8 cellular contexts compared by ENCODE assay signal in the genomic region with DNA sequence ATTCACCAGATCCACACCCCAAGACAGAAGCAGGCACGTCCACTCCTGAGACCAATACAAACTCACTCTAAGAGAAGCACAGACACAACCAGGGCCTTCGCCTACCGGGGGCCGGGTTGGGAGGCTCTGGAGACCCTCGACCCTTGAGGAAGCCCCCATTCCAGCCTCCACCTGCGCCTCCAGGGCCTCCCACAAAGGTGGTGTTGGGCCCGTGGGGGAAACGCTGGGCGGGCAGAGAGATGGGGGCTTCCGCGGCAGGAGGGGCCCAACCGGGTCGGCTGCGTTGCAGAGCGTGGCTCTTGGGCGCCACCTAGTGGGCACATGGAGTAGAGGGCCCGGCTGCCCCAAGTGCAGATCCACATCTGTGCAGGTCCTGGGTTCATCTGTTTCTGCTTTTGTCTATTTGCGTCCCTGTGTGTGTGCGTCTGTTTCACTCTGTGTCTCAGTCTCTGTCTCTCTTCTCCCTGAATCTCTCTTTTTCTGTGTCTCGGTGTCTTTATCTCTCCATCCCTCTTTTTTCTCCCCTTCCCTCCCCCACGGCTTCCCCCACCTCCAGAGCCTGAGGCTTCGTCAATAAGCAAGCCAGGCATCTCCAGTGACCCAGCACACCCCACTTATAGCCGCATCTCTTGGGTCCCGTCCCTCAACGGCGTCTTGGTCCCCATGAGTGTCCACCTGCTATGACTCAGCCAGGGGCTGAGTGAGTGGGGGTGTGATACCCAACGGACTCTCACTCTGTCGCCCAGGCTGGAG. TPM values are rescaled to one million over a fixed set of nuclear protein-coding genes. Genes with fewer than 3 reads are reported as not detected.
A peak's percentile ranks its signal among the peaks of the same experiment; 100 is the strongest.
DNase-seq lines count a peak whose midpoint lies in the region; ATAC-seq and TF ChIP-seq lines count a peak whose summit lies in the region.

No MANE protein-coding gene starts in this region.

- peak overlapping the region in 2 of 4 donors; percentile 38 to 44 for H3K4me3 Mint-ChIP-seq in CD4-positive, CD25-positive, alpha-beta regulatory T cell
- no peak overlapping the region for H3K4me3 Mint-ChIP-seq in activated T-helper 1 cell treated with anti-CD3 and anti-CD28 coated beads, Interleukin-12 subunit alpha, Interleukin-12 subunit beta, Interleukin-2, Interleukin-4 antibody, amounts not matched to agents 30 ng/mL and 10 ng/mL and 1 ng/mL, durations not matched to agents 14 hours and 24 hours and 36 hours

- WGBS in thymus: 32% methylated on average over 28 of the region's 28 CpGs

- peak; percentile 97 for TF ChIP-seq CTCF in fibroblast of the aortic adventitia (IDR thresholded peaks at IDR 0.05; ENCODE audit: insufficient read depth, low read length)
- TF ChIP-seq CTCF in omental fat pad (IDR thresholded peaks at IDR 0.05): peak in 2 of 3 donors; percentile 18 to 74

- no peak overlapping the region for H3K27ac ChIP-seq in CD4-positive, CD25-positive, alpha-beta regulatory T cell (ENCODE audit: insufficient read depth, low read length, poor library complexity, severe bottlenecking)
- H3K27ac ChIP-seq in thymus (ENCODE audit: low read depth): no peak overlapping the region

- H3K4me1 Mint-ChIP-seq in CD4-positive, CD25-positive, alpha-beta regulatory T cell: peaks cover 0 to 12% (median 7%) of the 10 kb centered on the region in 4 donors
- H3K4me1 Mint-ChIP-seq in activated T-helper 1 cell treated with anti-CD3 and anti-CD28 coated beads, Interleukin-12 subunit alpha, Interleukin-12 subunit beta, Interleukin-2, Interleukin-4 antibody, amounts not matched to agents 30 ng/mL and 10 ng/mL and 1 ng/mL, durations not matched to agents 14 hours and 24 hours and 36 hours (ENCODE audit: low read depth): peaks cover 10% of the 10 kb centered on the region

- H3K36me3 ChIP-seq in CD4-positive, CD25-positive, alpha-beta regulatory T cell (ENCODE audit: control insufficient read depth, insufficient read depth, low read length): no peaks in the 10 kb centered on the region
- H3K36me3 ChIP-seq in thymus (ENCODE audit: control insufficient read depth, insufficient read depth): peaks cover 8% of the 10 kb centered on the region

- no peaks in the 10 kb centered on the region for H3K27me3 Mint-ChIP-seq in CD4-positive, CD25-positive, alpha-beta regulatory T cell
- no peaks in the 10 kb centered on the region for H3K27me3 Mint-ChIP-seq in activated T-helper 1 cell treated with anti-CD3 and anti-CD28 coated beads, Interleukin-12 subunit alpha, Interleukin-12 subunit beta, Interleukin-2, Interleukin-4 antibody, amounts not matched to agents 30 ng/mL and 10 ng/mL and 1 ng/mL, durations not matched to agents 14 hours and 24 hours and 36 hours (ENCODE audit: insufficient read depth)

- H3K4me1 ChIP-seq in CD4-positive, CD25-positive, alpha-beta regulatory T cell (ENCODE audit: control insufficient read depth, insufficient read depth, low read length, poor library complexity, severe bottlenecking): peaks cover 7% of the 10 kb centered on the region
- H3K4me1 ChIP-seq in thymus (ENCODE audit: control insufficient read depth, insufficient read depth, low read length): peaks cover 4% of the 10 kb centered on the region

- H3K9me3 Mint-ChIP-seq in CD4-positive, CD25-positive, alpha-beta regulatory T cell: no peaks in the 10 kb centered on the region
- no peaks in the 10 kb centered on the region for H3K9me3 Mint-ChIP-seq in activated T-helper 1 cell treated with anti-CD3 and anti-CD28 coated beads, Interleukin-12 subunit alpha, Interleukin-12 subunit beta, Interleukin-2, Interleukin-4 antibody, amounts not matched to agents 30 ng/mL and 10 ng/mL and 1 ng/mL, durations not matched to agents 14 hours and 24 hours and 36 hours

- peak; percentile 65 to 72 for ATAC-seq in CD4-positive, CD25-positive, alpha-beta regulatory T cell (ENCODE audit: low read depth in 2 of 2)
- ATAC-seq in omental fat pad (ENCODE audit: low FRiP score) (peak; percentile 43), HG03175 (IDR thresholded peaks at IDR 0.05; ENCODE audit: unreplicated experiment) (no peak)

- H3K27ac Mint-ChIP-seq in CD4-positive, CD25-positive, alpha-beta regulatory T cell: no peak overlapping the region
- no peak overlapping the region for H3K27ac Mint-ChIP-seq in activated T-helper 1 cell treated with anti-CD3 and anti-CD28 coated beads, Interleukin-12 subunit alpha, Interleukin-12 subunit beta, Interleukin-2, Interleukin-4 antibody, amounts not matched to agents 30 ng/mL and 10 ng/mL and 1 ng/mL, durations not matched to agents 14 hours and 24 hours and 36 hours

- DNase-seq in CD4-positive, CD25-positive, alpha-beta regulatory T cell: peak; percentile 56 to 64 (median 57)
- DNase-seq in HPDE6-E6E7 (ENCODE audit: extremely low spot score): peak; percentile 80
- peak; percentile 73 for DNase-seq in RPMI8226
- DNase-seq in activated T-helper 1 cell treated with anti-CD3 and anti-CD28 coated beads, Interleukin-12 subunit alpha, Interleukin-12 subunit beta, Interleukin-2, Interleukin-4 antibody, amounts not matched to agents 30 ng/mL and 10 ng/mL and 1 ng/mL, durations not matched to agents 14 hours and 24 hours and 36 hours (ENCODE audit: low spot score): peak; percentile 51
- peak; percentile 48 for DNase-seq in fibroblast of the aortic adventitia (ENCODE audit: low read depth)
- no peak for DNase-seq in omental fat pad (ENCODE audit: low spot score)

- H3K36me3 Mint-ChIP-seq in CD4-positive, CD25-positive, alpha-beta regulatory T cell: no peaks in the 10 kb centered on the region
- no peaks in the 10 kb centered on the region for H3K36me3 Mint-ChIP-seq in activated T-helper 1 cell treated with anti-CD3 and anti-CD28 coated beads, Interleukin-12 subunit alpha, Interleukin-12 subunit beta, Interleukin-2, Interleukin-4 antibody, amounts not matched to agents 30 ng/mL and 10 ng/mL and 1 ng/mL, durations not matched to agents 14 hours and 24 hours and 36 hours (ENCODE audit: low read depth)

- no peak overlapping the region for H3K4me3 ChIP-seq in CD4-positive, CD25-positive, alpha-beta regulatory T cell (ENCODE audit: low read depth, low read length)
- H3K4me3 ChIP-seq in fibroblast of the aortic adventitia (ENCODE audit: low read depth, low read length) (peak overlapping the region; percentile 6), thymus (ENCODE audit: low read length) (peak overlapping the region; percentile 16)

- intact Hi-C loops in activated T-helper 1 cell treated with anti-CD3 and anti-CD28 coated beads, Interleukin-12 subunit alpha, Interleukin-12 subunit beta, Interleukin-2, Interleukin-4 antibody, amounts not matched to agents 30 ng/mL and 10 ng/mL and 1 ng/mL, durations not matched to agents 14 hours and 24 hours and 36 hours (cut with micrococcal nuclease): loop anchor here (1.0 to 2.0 kb wide), 2 partner anchors 209 to 529 kb away; no protein-coding TSS in a partner anchor

- H3K9me3 ChIP-seq in CD4-positive, CD25-positive, alpha-beta regulatory T cell (ENCODE audit: control insufficient read depth in 2 of 2, low read length in 2 of 2): no peaks in the 10 kb centered on the region
- H3K9me3 ChIP-seq in thymus (ENCODE audit: control insufficient read depth): no peaks in the 10 kb centered on the region

- H3K27me3 ChIP-seq in CD4-positive, CD25-positive, alpha-beta regulatory T cell (ENCODE audit: control insufficient read depth, insufficient read depth, low read length): no peaks in the 10 kb centered on the region
- H3K27me3 ChIP-seq in thymus (ENCODE audit: control insufficient read depth, insufficient read depth): no peaks in the 10 kb centered on the region

RNA-seq across cellular contexts. Expression of a gene that starts 10.5 kb away (rescaled TPM):
- 3.1 TPM for total RNA-seq in CD4-positive, CD25-positive, alpha-beta regulatory T cell
- polyA plus RNA-seq in CD4-positive, CD25-positive, alpha-beta regulatory T cell: not detected
- total RNA-seq in activated T-helper 1 cell treated with anti-CD3 and anti-CD28 coated beads, Interleukin-12 subunit alpha, Interleukin-12 subunit beta, Interleukin-2, Interleukin-4 antibody, amounts not matched to agents 30 ng/mL and 10 ng/mL and 1 ng/mL, durations not matched to agents 14 hours and 24 hours and 36 hours: 0.39 and 0.75 TPM in 2 replicates
- total RNA-seq in fibroblast of the aortic adventitia (ENCODE audit: low replicate concordance) (0.08 TPM in 1 of 2 replicates, not detected in the other), omental fat pad (1 to 10 TPM in 3 of 4 donors, not detected in 1; 1.7 to 8.6 (median 1.8) TPM)
- polyA plus RNA-seq in thymus: 0.71 TPM

RNA-seq across cellular contexts. Expression of a gene that starts 44.3 kb away (rescaled TPM):
- total RNA-seq in CD4-positive, CD25-positive, alpha-beta regulatory T cell: 271 TPM
- polyA plus RNA-seq in CD4-positive, CD25-positive, alpha-beta regulatory T cell: 10 to 100 TPM; 23.0 to 26.1 (median 23.3) TPM
- total RNA-seq in activated T-helper 1 cell treated with anti-CD3 and anti-CD28 coated beads, Interleukin-12 subunit alpha, Interleukin-12 subunit beta, Interleukin-2, Interleukin-4 antibody, amounts not matched to agents 30 ng/mL and 10 ng/mL and 1 ng/mL, durations not matched to agents 14 hours and 24 hours and 36 hours: 104 and 106 TPM in 2 replicates
- total RNA-seq in fibroblast of the aortic adventitia (ENCODE audit: low replicate concordance) (36.7 and 39.9 TPM in 2 replicates), omental fat pad (10 to 100 TPM; 32.0 to 77.9 (median 51.1) TPM)
- polyA plus RNA-seq in thymus: 60.6 TPM

RNA-seq across cellular contexts. Expression of a gene that starts 44.6 kb away (rescaled TPM):
- total RNA-seq in CD4-positive, CD25-positive, alpha-beta regulatory T cell: 204 TPM
- 10 to 100 TPM; 36.9 to 56.2 (median 45.9) TPM for polyA plus RNA-seq in CD4-positive, CD25-positive, alpha-beta regulatory T cell
- 143 and 146 TPM in 2 replicates for total RNA-seq in activated T-helper 1 cell treated with anti-CD3 and anti-CD28 coated beads, Interleukin-12 subunit alpha, Interleukin-12 subunit beta, Interleukin-2, Interleukin-4 antibody, amounts not matched to agents 30 ng/mL and 10 ng/mL and 1 ng/mL, durations not matched to agents 14 hours and 24 hours and 36 hours
- total RNA-seq in fibroblast of the aortic adventitia (ENCODE audit: low replicate concordance) (43.5 and 92.9 TPM in 2 replicates), omental fat pad (100 to 1,000 TPM in 2 of 4 donors, 10 to 100 TPM in 2; 56.7 to 139 (median 86.9) TPM)
- 73.3 TPM for polyA plus RNA-seq in thymus
